In genomic region chr5:51679286-51679685, GRCh38 we compare ENCODE assay signal across 5 cellular contexts.
"Had no signal": no experiment of that assay in that cellular context is flagged by ENCODE, and none has a peak within 500 bp of the region (broad histone marks: within the 10 kb centered on the region; RNA-seq: fewer than 3 reads in every experiment).

No MANE protein-coding gene starts in this region.

- H3K4me2 ChIP-seq: GM23338 had no signal

- ATAC-seq: GM23338, K562 had no signal

- DNase-seq: H9, HCEC 1CT, IMR-90 had no signal

- H3K4me3 ChIP-seq: GM23338, K562 had no signal

- H2AFZ ChIP-seq: GM23338 had no signal
